In the genomic region with DNA sequence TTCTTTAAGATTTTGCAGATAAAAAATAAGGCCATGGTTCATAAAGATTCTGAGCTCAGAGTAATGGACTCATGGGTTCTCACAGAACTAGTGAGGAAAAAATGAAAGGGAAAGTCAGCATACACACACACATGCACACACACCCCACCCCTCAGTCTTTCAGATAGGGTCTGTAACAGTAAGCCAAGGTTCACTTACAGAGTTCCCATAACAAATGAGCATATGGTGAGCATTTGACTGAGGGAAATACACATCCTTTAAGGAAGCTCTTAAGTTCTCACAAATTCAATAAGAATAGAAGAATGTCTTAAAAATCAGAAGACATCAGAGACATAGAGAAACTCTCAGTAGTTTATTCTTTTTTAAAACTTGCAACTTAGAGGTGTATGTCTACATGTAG, we compare ENCODE assay signal across 17 cellular contexts. TPM values are rescaled to one million over a fixed set of nuclear protein-coding genes. Genes with fewer than 3 reads are reported as not detected.
A peak's percentile ranks its signal among the peaks of the same experiment; 100 is the strongest.
DNase-seq lines count a peak whose midpoint lies in the region; ATAC-seq and TF ChIP-seq lines count a peak whose summit lies in the region.
"Had no signal": no experiment of that assay in that cellular context is flagged by ENCODE, and none has a peak within 500 bp of the region (broad histone marks: within the 10 kb centered on the region; RNA-seq: fewer than 3 reads in every experiment).

No MANE protein-coding gene starts in this region.

- H3K4me3 ChIP-seq in GM23248 (no peak overlapping the region), SK-N-SH (ENCODE audit: low read depth in 2 of 2, low read length in 1 of 2) (no peak overlapping the region)

- peak overlapping the region; percentile 16; the same call in 1 of the 2 replicates for H2AFZ ChIP-seq in GM23248
- peak overlapping the region; percentile 65; the same call in 1 of the 2 replicates for H2AFZ ChIP-seq in SK-N-SH (ENCODE audit: low read depth)

- DNase-seq in GM23248 (no peak), SK-N-SH (no peak), fibroblast of peridontal ligament (ENCODE audit: extremely low read depth) (peak; percentile 65), omental fat pad (ENCODE audit: low spot score) (no peak), glutamatergic neuron (no peak)
- DNase-seq in stimulated activated CD4-positive, alpha-beta T cell treated with anti-CD3 and anti-CD28 coated beads, Interleukin-12 subunit alpha, Interleukin-12 subunit beta, amount 100 ng/mL, for 4 hours, result no peak
- DNase-seq: ACHN; BE2C; C1 segment of cervical spinal cord; CD4-positive, CD25-positive, alpha-beta regulatory T cell; CD8-positive, alpha-beta memory T cell; COR-L47; GDM1; H9; IMR-90 had no signal

- H4K20me1 ChIP-seq in GM23248 (ENCODE audit: insufficient read depth) (no peaks in the 10 kb centered on the region), SK-N-SH (ENCODE audit: insufficient read depth) (no peaks in the 10 kb centered on the region)

- H3K27ac Mint-ChIP-seq in nephron (peak overlapping the region; percentile 71 to 91 (median 82)), glutamatergic neuron (ENCODE audit: unreplicated experiment) (no peak overlapping the region)
- H3K27ac Mint-ChIP-seq: CD4-positive, CD25-positive, alpha-beta regulatory T cell; CD8-positive, alpha-beta memory T cell; H9 had no signal

- H3K9ac ChIP-seq in GM23248 (no peak overlapping the region), SK-N-SH (no peak overlapping the region)

- no peaks in the 10 kb centered on the region for H3K36me3 ChIP-seq in GM23248 (ENCODE audit: low read depth)
- no peaks in the 10 kb centered on the region for H3K36me3 ChIP-seq in SK-N-SH (replicated peaks in 1 of 2; ENCODE audit: control insufficient read depth in 1 of 2, insufficient read depth in 2 of 2, low read length in 1 of 2)
- H3K36me3 ChIP-seq: BE2C had no signal

- H3K9me3 ChIP-seq in GM23248 (ENCODE audit: low read depth) (no peaks in the 10 kb centered on the region), SK-N-SH (no peaks in the 10 kb centered on the region)
- H3K9me3 ChIP-seq: BE2C had no signal

- H3K4me3 Mint-ChIP-seq in nephron (no peak overlapping the region), glutamatergic neuron (ENCODE audit: unreplicated experiment) (no peak overlapping the region)
- H3K4me3 Mint-ChIP-seq: CD4-positive, CD25-positive, alpha-beta regulatory T cell; CD8-positive, alpha-beta memory T cell; H9 had no signal

- H3K27me3 Mint-ChIP-seq in nephron (ENCODE audit: low read depth) (no peaks in the 10 kb centered on the region), glutamatergic neuron (ENCODE audit: unreplicated experiment) (peaks cover 3% of the 10 kb centered on the region)

- TF ChIP-seq CTCF in SK-N-SH (IDR thresholded peaks at IDR 0.05) (no peak), nephron (IDR thresholded peaks at IDR 0.05; ENCODE audit: unreplicated experiment in 3 of 3) (no peak), omental fat pad (IDR thresholded peaks at IDR 0.05) (no peak), glutamatergic neuron (IDR thresholded peaks at IDR 0.05; ENCODE audit: partially characterized antibody, unreplicated experiment) (no peak)

- H3K27me3 ChIP-seq in GM23248 (replicated peaks; ENCODE audit: insufficient read depth), result no peaks in the 10 kb centered on the region
- H3K27me3 ChIP-seq in SK-N-SH (ENCODE audit: insufficient read depth), result no peaks in the 10 kb centered on the region
- H3K27me3 ChIP-seq: BE2C had no signal

- H3K4me1 ChIP-seq in GM23248 (ENCODE audit: insufficient read depth) (peaks cover 31% of the 10 kb centered on the region), SK-N-SH (ENCODE audit: control insufficient read depth in 1 of 2, insufficient read depth in 2 of 2, low read depth in 1 of 2, low read length in 1 of 2) (peaks cover 0 to 4% of the 10 kb centered on the region in 2 experiments; a peak in 1 of 4 replicates)
- H3K4me1 ChIP-seq: BE2C had no signal

- H3K79me2 ChIP-seq in GM23248 (ENCODE audit: insufficient read depth) (no peaks in the 10 kb centered on the region), SK-N-SH (ENCODE audit: insufficient read depth) (no peaks in the 10 kb centered on the region)

- H3K4me2 ChIP-seq in GM23248 (ENCODE audit: unreplicated experiment), result peak overlapping the region; percentile 53
- H3K4me2 ChIP-seq in SK-N-SH, result 0 out of 2 replicates have a peak overlapping the region, but pooled peaks have one; percentile 27

- H3K9me2 ChIP-seq in GM23248 (ENCODE audit: insufficient read depth), result peaks cover 4% of the 10 kb centered on the region; the same call in 1 of the 2 replicates
- no peaks in the 10 kb centered on the region for H3K9me2 ChIP-seq in SK-N-SH

- H3K9me3 Mint-ChIP-seq in nephron (peaks cover 12% of the 10 kb centered on the region), glutamatergic neuron (ENCODE audit: unreplicated experiment) (peaks cover 4% of the 10 kb centered on the region)

- no peak for TF ChIP-seq EP300 in SK-N-SH (IDR thresholded peaks at IDR 0.05; ENCODE audit: borderline replicate concordance in 1 of 2, low read depth in 1 of 2, low read length in 1 of 2)

- H3K36me3 Mint-ChIP-seq in nephron (ENCODE audit: low read depth) (peaks cover 6% of the 10 kb centered on the region), glutamatergic neuron (ENCODE audit: unreplicated experiment) (peaks cover 5% of the 10 kb centered on the region)
- H3K36me3 Mint-ChIP-seq: CD4-positive, CD25-positive, alpha-beta regulatory T cell had no signal

- H3K27ac ChIP-seq in GM23248 (no peak overlapping the region), SK-N-SH (ENCODE audit: low read depth in 2 of 2, low read length in 1 of 2) (peak overlapping the region; percentile 32 to 83; a peak in 3 of 4 replicates)

- no peak for TF ChIP-seq RAD21 in SK-N-SH (IDR thresholded peaks at IDR 0.05; ENCODE audit: low read length)

- no peak for ATAC-seq in omental fat pad (ENCODE audit: low FRiP score)

- in situ Hi-C loops in GM23248 (cut with MboI), result no loop called here

- H3F3A ChIP-seq in GM23248 (ENCODE audit: insufficient read depth) (peaks cover 23% of the 10 kb centered on the region), SK-N-SH (replicated peaks; ENCODE audit: insufficient read depth) (peaks cover 11% of the 10 kb centered on the region)

- CTCF ChIA-PET in SK-N-SH (lab: Yijun Ruan, JAX), result no interaction called here

- POLR2A ChIA-PET in SK-N-SH (lab: Yijun Ruan, JAX), result no interaction called here

- peaks cover 60% of the 10 kb centered on the region for H3K4me1 Mint-ChIP-seq in nephron
- peaks cover 2% of the 10 kb centered on the region for H3K4me1 Mint-ChIP-seq in glutamatergic neuron (ENCODE audit: low read depth, unreplicated experiment)
- H3K4me1 Mint-ChIP-seq: CD4-positive, CD25-positive, alpha-beta regulatory T cell; CD8-positive, alpha-beta memory T cell had no signal

TF ChIP-seq in SK-N-SH, 30 proteins besides CTCF, POLR2A, EP300 and RAD21:
- TF ChIP-seq, protein P1, sequence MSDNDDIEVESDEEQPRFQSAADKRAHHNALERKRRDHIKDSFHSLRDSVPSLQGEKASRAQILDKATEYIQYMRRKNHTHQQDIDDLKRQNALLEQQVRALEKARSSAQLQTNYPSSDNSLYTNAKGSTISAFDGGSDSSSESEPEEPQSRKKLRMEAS (IDR thresholded peaks at IDR 0.05; ENCODE audit: low read depth), result no peak
- no peak for TF ChIP-seq FOSL2 (IDR thresholded peaks at IDR 0.05; ENCODE audit: borderline replicate concordance, low read depth)
- TF ChIP-seq, protein P2, sequence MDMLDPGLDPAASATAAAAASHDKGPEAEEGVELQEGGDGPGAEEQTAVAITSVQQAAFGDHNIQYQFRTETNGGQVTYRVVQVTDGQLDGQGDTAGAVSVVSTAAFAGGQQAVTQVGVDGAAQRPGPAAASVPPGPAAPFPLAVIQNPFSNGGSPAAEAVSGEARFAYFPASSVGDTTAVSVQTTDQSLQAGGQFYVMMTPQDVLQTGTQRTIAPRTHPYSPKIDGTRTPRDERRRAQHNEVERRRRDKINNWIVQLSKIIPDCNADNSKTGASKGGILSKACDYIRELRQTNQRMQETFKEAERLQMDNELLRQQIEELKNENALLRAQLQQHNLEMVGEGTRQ (IDR thresholded peaks at IDR 0.05; ENCODE audit: borderline replicate concordance, low read depth, low read length), result no peak
- no peak for TF ChIP-seq SMC3 (IDR thresholded peaks at IDR 0.05; ENCODE audit: low read depth, low read length)
- no peak for TF ChIP-seq MXI1 (IDR thresholded peaks at IDR 0.05; ENCODE audit: low read depth, low read length)
TF ChIP-seq in SK-N-SH: peak in this region for 0.

RNA-seq across cellular contexts. Expression of a gene that starts 57.9 kb away (rescaled TPM):
- not detected in 2 replicates for total RNA-seq in GM23248 (2014; rRNA removed; shearing (Covaris generic))
- polyA plus RNA-seq in GM23248 (2016; fragmentation: Nextera tagmentation; extraction: Ambion mirVana), result not detected in 2 replicates
- not detected in 2 replicates for polyA plus RNA-seq in SK-N-SH (2012; rRNA removed)
- not detected in 2 replicates for polyA plus RNA-seq in SK-N-SH (2012; cell fraction: cytosol; rRNA removed)
- not detected in 2 replicates for polyA plus RNA-seq in SK-N-SH (2012; cell fraction: nucleus; rRNA removed)
- not detected for total RNA-seq in omental fat pad
- total RNA-seq in glutamatergic neuron (ENCODE audit: unreplicated experiment), result not detected
- total RNA-seq: CD4-positive, CD25-positive, alpha-beta regulatory T cell; CD8-positive, alpha-beta memory T cell; H1; IMR-90 had no signal
- polyA plus RNA-seq: CD4-positive, CD25-positive, alpha-beta regulatory T cell; CD8-positive, alpha-beta memory T cell; IMR-90 had no signal
